ENCODE assay signal across 8 cellular contexts in the genomic region with DNA sequence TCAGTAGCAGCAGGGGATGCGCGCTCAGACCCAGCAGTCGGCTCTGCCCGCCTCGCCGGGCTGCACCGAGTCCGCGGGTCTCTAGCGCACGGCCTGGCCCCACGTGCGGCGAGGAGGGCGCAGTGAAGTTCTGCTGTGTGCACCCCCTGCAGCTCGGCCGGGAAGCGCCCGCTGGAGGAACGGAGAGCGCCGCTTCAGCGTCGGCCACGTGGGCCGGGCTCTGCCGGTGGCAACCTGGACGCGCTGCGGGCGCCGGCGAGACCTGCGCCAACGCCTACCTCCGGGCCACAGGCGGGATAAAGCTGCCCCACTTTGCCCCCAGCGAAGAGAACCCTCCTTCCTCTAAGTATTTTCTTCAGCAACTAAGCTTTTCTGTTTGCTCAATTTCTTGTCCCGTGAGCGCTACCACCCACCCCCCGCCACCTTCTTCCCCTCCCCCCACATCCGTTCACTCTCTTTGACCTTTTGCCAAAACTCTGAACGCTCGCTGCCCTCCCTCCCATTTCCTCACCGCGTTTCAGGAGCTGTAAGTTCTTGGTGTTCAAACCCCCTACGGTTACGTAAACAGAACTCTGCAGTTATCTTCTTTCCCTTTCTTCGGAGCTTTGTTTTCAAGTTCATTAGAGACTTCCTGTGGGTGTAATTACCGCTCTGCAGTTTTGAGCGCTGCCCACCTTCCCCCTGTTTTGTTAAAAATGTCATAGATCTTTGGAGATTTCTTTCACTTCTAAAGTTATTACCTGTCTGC. TPM values are rescaled to one million over a fixed set of nuclear protein-coding genes. Genes with fewer than 3 reads are reported as not detected.
DNase-seq lines count a peak whose midpoint lies in the region; ATAC-seq lines count a peak whose summit lies in the region.

No MANE protein-coding gene starts in this region.

- intact Hi-C loops in left ventricle myocardium superior (cut with micrococcal nuclease), result no loop called here

- ATAC-seq in HG02798 (IDR thresholded peaks at IDR 0.05; ENCODE audit: poor library complexity, unreplicated experiment) (peak; percentile 50), left ventricle myocardium superior (peak; percentile 89)

- peak overlapping the region; percentile 55; the same call in 1 of the 2 replicates for H3K4me3 ChIP-seq in GM08714 (ENCODE audit: low read length)

- DNase-seq in SIG-M5 (lab: John Stamatoyannopoulos, UW) (peak; percentile 45), left ventricle myocardium superior (peak; percentile 67), retina (peak; percentile 68), SW 1271 (lab: John Stamatoyannopoulos, UW) (no peak), HT-29 (ENCODE audit: low spot score) (no peak)
- peak; percentile 30 to 72 (median 56) for DNase-seq in activated naive CD4-positive, alpha-beta T cell (lab: John Stamatoyannopoulos, UW)

RNA-seq across cellular contexts. Expression of a gene that starts 42.6 kb away (rescaled TPM):
- total RNA-seq in left ventricle myocardium superior, result not detected
- not detected in 2 replicates for total RNA-seq in HT-29 (2014; rRNA removed; shearing (Covaris generic))

Comparison
In these comparisons a context has a peak if more than half of its experiments do, and no peak if none do; other contexts are left out.
1. DNase-seq: peak in SIG-M5 (single experiment), activated naive CD4-positive, alpha-beta T cell (4 of 4), left ventricle myocardium superior (single experiment) and retina (single experiment); none in SW 1271 (0 of 2) and HT-29 (single experiment).